ENCODE assay signal across 26 cellular contexts in the genomic region with DNA sequence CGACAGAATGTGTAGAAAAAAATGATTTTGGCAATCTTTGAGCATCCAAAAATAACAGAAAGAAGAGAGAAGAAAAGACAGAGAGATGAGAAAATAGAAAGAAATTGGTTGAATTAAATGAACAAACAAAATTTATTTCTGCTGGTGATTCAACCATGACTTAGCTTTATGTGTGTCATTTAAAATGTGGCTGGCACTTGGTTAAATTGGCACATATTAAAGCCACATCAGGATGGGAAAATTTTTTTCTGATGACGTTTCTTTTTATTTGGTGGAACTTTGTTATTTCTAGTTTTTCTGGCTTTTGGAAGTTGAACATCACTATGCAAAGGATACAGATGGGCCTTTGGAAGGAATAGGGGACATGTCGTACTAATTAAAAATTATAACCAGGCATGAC. TPM values are rescaled to one million over a fixed set of nuclear protein-coding genes. Genes with fewer than 3 reads are reported as not detected.
DNase-seq lines count a peak whose midpoint lies in the region; ATAC-seq and TF ChIP-seq lines count a peak whose summit lies in the region.
"Had no signal": no experiment of that assay in that cellular context is flagged by ENCODE, and none has a peak within 500 bp of the region (broad histone marks: within the 10 kb centered on the region; RNA-seq: fewer than 3 reads in every experiment).

No MANE protein-coding gene starts in this region.

- H2AK5ac ChIP-seq in IMR-90 (ENCODE audit: low read depth, low read length): no peak overlapping the region

- no peak overlapping the region for H3K27ac Mint-ChIP-seq in MCF 10A (ENCODE audit: low read depth, unreplicated experiment)
- H3K27ac Mint-ChIP-seq: activated CD8-positive, alpha-beta T cell treated with anti-CD3 and anti-CD28 coated beads for 36 hours; endodermal cell; mesothelial cell of epicardium; natural killer cell treated with Interleukin-12 subunit alpha and Interleukin-12 subunit beta and Interleukin-15 and Interleukin-18, amount 100 ng/mL, for 72 hours had no signal

- H2BK5ac ChIP-seq in IMR-90 (ENCODE audit: low read depth, low read length, poor library complexity, severe bottlenecking): no peak overlapping the region

- TF ChIP-seq CTCF in IMR-90 (conservative IDR thresholded peaks at IDR 0.05; ENCODE audit: low read depth, low read length) (no peak), thoracic aorta (IDR thresholded peaks at IDR 0.05) (no peak), MCF 10A (IDR thresholded peaks at IDR 0.05; ENCODE audit: unreplicated experiment) (no peak), thyroid gland (IDR thresholded peaks at IDR 0.05) (no peak)

- H4K5ac ChIP-seq in IMR-90 (ENCODE audit: low read depth, low read length): no peak overlapping the region

- H2BK20ac ChIP-seq in IMR-90 (ENCODE audit: low read depth, low read length): no peak overlapping the region

- H3K27me3 ChIP-seq in IMR-90 (ENCODE audit: control insufficient read depth, insufficient read depth, low read length) (no peaks in the 10 kb centered on the region), thoracic aorta (replicated peaks; ENCODE audit: insufficient read depth) (no peaks in the 10 kb centered on the region), thyroid gland (no peaks in the 10 kb centered on the region)
- H3K27me3 ChIP-seq: pancreas, right atrium auricular region had no signal

- POLR2A ChIA-PET in IMR-90 (lab: Charles Lee; ENCODE audit: unreplicated experiment): no interaction called here
- POLR2A ChIA-PET in MCF 10A (lab: Yijun Ruan, JAX): no interaction called here

- no peaks in the 10 kb centered on the region for H3K9me3 ChIP-seq in IMR-90 (ENCODE audit: control insufficient read depth, insufficient read depth, low read length)
- H3K9me3 ChIP-seq in thoracic aorta: no peaks in the 10 kb centered on the region
- H3K9me3 ChIP-seq in thyroid gland: no peaks in the 10 kb centered on the region
- H3K9me3 ChIP-seq: pancreas, right atrium auricular region had no signal

- TF ChIP-seq POLR2A in IMR-90 (IDR thresholded peaks at IDR 0.05; ENCODE audit: low read depth, low read length) (no peak), thyroid gland (IDR thresholded peaks at IDR 0.05) (no peak)

- H2BK120ac ChIP-seq in IMR-90 (ENCODE audit: low read depth, low read length): no peak overlapping the region

- H3K9me1 ChIP-seq in IMR-90 (ENCODE audit: insufficient read depth, low read length): no peaks in the 10 kb centered on the region

- H3K9me3 Mint-ChIP-seq in MCF 10A (ENCODE audit: unreplicated experiment): no peaks in the 10 kb centered on the region
- H3K9me3 Mint-ChIP-seq: natural killer cell treated with Interleukin-12 subunit alpha and Interleukin-12 subunit beta and Interleukin-15 and Interleukin-18, amount 100 ng/mL, for 72 hours had no signal

- no peak for TF ChIP-seq RAD21 in IMR-90 (IDR thresholded peaks at IDR 0.05; ENCODE audit: low read length)

- no peaks in the 10 kb centered on the region for H3K36me3 Mint-ChIP-seq in MCF 10A (ENCODE audit: insufficient read depth, unreplicated experiment)
- H3K36me3 Mint-ChIP-seq: mesothelial cell of epicardium; natural killer cell treated with Interleukin-12 subunit alpha and Interleukin-12 subunit beta and Interleukin-15 and Interleukin-18, amount 100 ng/mL, for 72 hours had no signal

- in situ Hi-C loops in IMR-90 (cut with MboI; ENCODE audit: low sequenced_read_pairs): no loop called here

- H2AFZ ChIP-seq in IMR-90 (replicated peaks; ENCODE audit: low read length, poor library complexity): no peak overlapping the region

- intact Hi-C loops in IMR-90 (cut with micrococcal nuclease) (no loop called here), MCF 10A (cut with micrococcal nuclease) (no loop called here), thyroid gland (cut with DNase I) (no loop called here)

- no peaks in the 10 kb centered on the region for H3K4me1 Mint-ChIP-seq in MCF 10A (ENCODE audit: insufficient read depth, unreplicated experiment)
- H3K4me1 Mint-ChIP-seq: endodermal cell, mesothelial cell of epicardium had no signal

- H4K8ac ChIP-seq in IMR-90 (ENCODE audit: low read depth in 2 of 2, low read length in 2 of 2): no peak overlapping the region

- no CpG with 5 or more reads among the region's 3 CpGs for WGBS in IMR-90 (ENCODE audit: extremely low coverage in 2 of 2, insufficient read length in 1 of 2), 2 experiments
- 75 to 87% methylated on average over 3 of the region's 3 CpGs for WGBS in thyroid gland, 2 donors

- H4K91ac ChIP-seq in IMR-90 (ENCODE audit: insufficient read depth, low read depth, low read length): no peak overlapping the region

- no peak overlapping the region for H3K4me3 ChIP-seq in IMR-90 (ENCODE audit: insufficient read depth, low read depth, low read length)
- peak overlapping the region; percentile 14 for H3K4me3 ChIP-seq in thoracic aorta
- H3K4me3 ChIP-seq in thyroid gland (replicated peaks in 1 of 3): no peak overlapping the region
- H3K4me3 ChIP-seq: coronary artery, pancreas, right atrium auricular region had no signal

- no peaks in the 10 kb centered on the region for H4K20me1 ChIP-seq in IMR-90 (ENCODE audit: insufficient read depth, low read length)

- no peak overlapping the region for H3K4me2 ChIP-seq in IMR-90 (ENCODE audit: low read depth, low read length)
- H3K4me2 ChIP-seq: KMS-11 had no signal

- DNase-seq in EH (ENCODE audit: low read depth): peak; percentile 84
- peak; percentile 29 for DNase-seq in IMR-90
- peak; percentile 44 for DNase-seq in fibroblast of gingiva (ENCODE audit: low read depth)
- DNase-seq in thoracic aorta (ENCODE audit: low spot score): no peak
- no peak for DNase-seq in NCI-H748 treated with DMSO at 0.1 percent for 48 hours (lab: John Stamatoyannopoulos, UW)
- no peak for DNase-seq in MCF 10A (ENCODE audit: unreplicated experiment)
- DNase-seq in thyroid gland: no peak
- DNase-seq: activated CD8-positive, alpha-beta T cell treated with anti-CD3 and anti-CD28 coated beads for 36 hours; AML-193; endodermal cell; GOT3; hippocampal formation; left ventricle myocardium superior; NCI-H1694 treated with DMSO at 0.1 percent for 48 hours; NCI-H2227 treated with DMSO at 0.1 percent for 48 hours; NCI-H774; OCI-M1; pancreas; SHP77 treated with DMSO at 0.1 percent for 48 hours; stimulated activated CD8-positive, alpha-beta memory T cell treated with anti-CD3 and anti-CD28 coated beads, Interleukin-4, amount 100 ng/mL, for 48 hours had no signal

- H3K14ac ChIP-seq in IMR-90 (replicated peaks; ENCODE audit: low read depth, low read length): no peak overlapping the region

- CTCF ChIA-PET in IMR-90 (lab: Yijun Ruan, JAX): no interaction called here
- CTCF ChIA-PET in MCF 10A (lab: Yijun Ruan, JAX): interaction anchor here (1.2 kb wide), 1 partner anchor 18 kb away, joined by 3 read pairs; no protein-coding TSS in a partner anchor

- H3K23ac ChIP-seq in IMR-90 (ENCODE audit: low read depth, low read length): no peak overlapping the region

- no peak for ATAC-seq in IMR-90 (ENCODE audit: low read depth)
- ATAC-seq in thoracic aorta (ENCODE audit: insufficient number of reproducible peaks, low FRiP score, low read depth): peak; percentile 49
- ATAC-seq: activated CD4-positive, CD25-positive, alpha-beta regulatory T cell treated with anti-CD3 and anti-CD28 coated beads, Interleukin-2, amount 50 U/mL, for 24 hours; activated CD8-positive, alpha-beta T cell treated with anti-CD3 and anti-CD28 coated beads for 36 hours; left ventricle myocardium superior; natural killer cell treated with Interleukin-12 subunit alpha and Interleukin-12 subunit beta and Interleukin-15 and Interleukin-18, amount 100 ng/mL, for 72 hours; pancreas had no signal

- H3K27ac ChIP-seq in IMR-90 (ENCODE audit: insufficient read depth, low read length) (no peak overlapping the region), thoracic aorta (peak overlapping the region in 1 of 2 donors; percentile 48), thyroid gland (no peak overlapping the region)
- H3K27ac ChIP-seq: coronary artery, KMS-11, pancreas, right atrium auricular region had no signal

- H3K9ac ChIP-seq in IMR-90 (ENCODE audit: low read depth, low read length): no peak overlapping the region
- H3K9ac ChIP-seq: KMS-11 had no signal

- no peak overlapping the region for H3K56ac ChIP-seq in IMR-90 (ENCODE audit: extremely low read depth, insufficient read depth, low read length)

- no peaks in the 10 kb centered on the region for H3K4me1 ChIP-seq in IMR-90 (ENCODE audit: control insufficient read depth, insufficient read depth, low read length)
- peaks cover 3 to 15% of the 10 kb centered on the region in 2 donors for H3K4me1 ChIP-seq in thoracic aorta (ENCODE audit: control insufficient read depth in 1 of 2, low read depth in 2 of 2)
- H3K4me1 ChIP-seq in thyroid gland: no peaks in the 10 kb centered on the region
- H3K4me1 ChIP-seq: pancreas, right atrium auricular region had no signal

- H3K4ac ChIP-seq in IMR-90 (ENCODE audit: low read depth, low read length): no peak overlapping the region

- H2AK9ac ChIP-seq in IMR-90 (replicated peaks; ENCODE audit: low read depth, low read length, poor library complexity): no peak overlapping the region

- H3K4me3 Mint-ChIP-seq in MCF 10A (ENCODE audit: unreplicated experiment): no peak overlapping the region
- H3K4me3 Mint-ChIP-seq: activated CD8-positive, alpha-beta T cell treated with anti-CD3 and anti-CD28 coated beads for 36 hours; endodermal cell; mesothelial cell of epicardium; natural killer cell treated with Interleukin-12 subunit alpha and Interleukin-12 subunit beta and Interleukin-15 and Interleukin-18, amount 100 ng/mL, for 72 hours had no signal

- H3K36me3 ChIP-seq in IMR-90 (ENCODE audit: control insufficient read depth, insufficient read depth, low read length) (no peaks in the 10 kb centered on the region), thoracic aorta (no peaks in the 10 kb centered on the region), thyroid gland (no peaks in the 10 kb centered on the region)
- H3K36me3 ChIP-seq: pancreas, right atrium auricular region had no signal

- H3K79me1 ChIP-seq in IMR-90 (ENCODE audit: low read depth in 1 of 2, low read length in 2 of 2): no peaks in the 10 kb centered on the region

- no peak overlapping the region for H2BK15ac ChIP-seq in IMR-90 (ENCODE audit: low read depth, low read length)

- BruUV-seq in IMR-90 (replicated peaks; lab: Mats Ljungman, UMichigan): no TSS peak
- no TSS peak for BruUV-seq in MCF 10A (replicated peaks; lab: Mats Ljungman, UMichigan)

- dilution Hi-C loops in IMR-90 (cut with HindIII; ENCODE audit: low sequenced_read_pairs, unreplicated experiment): no loop called here

- H3K18ac ChIP-seq in IMR-90 (ENCODE audit: low read depth, low read length): no peak overlapping the region

- H3K27me3 Mint-ChIP-seq in MCF 10A (ENCODE audit: insufficient read depth, unreplicated experiment): no peaks in the 10 kb centered on the region
- H3K27me3 Mint-ChIP-seq: activated CD8-positive, alpha-beta T cell treated with anti-CD3 and anti-CD28 coated beads for 36 hours had no signal

TF ChIP-seq in IMR-90, 13 proteins besides CTCF, POLR2A, EP300 and RAD21 (continues in another document):
- no peak for TF ChIP-seq SMC3 (IDR thresholded peaks at IDR 0.05; ENCODE audit: low read depth, low read length)

RNA-seq across cellular contexts. Expression of a gene that starts 35.7 kb away (rescaled TPM):
- total RNA-seq in IMR-90 (2012; rRNA removed) (178 and 234 TPM in 2 replicates), thoracic aorta (10 to 100 TPM; 15.3 to 18.0 TPM), MCF 10A (2022) (2.5 and 7.0 TPM in 2 replicates), thyroid gland (10 to 100 TPM in 2 of 4 donors, 1 to 10 TPM in 2; 4.4 to 20.6 (median 11.1) TPM)
- polyA plus RNA-seq in IMR-90 (2012; rRNA removed): 246 and 277 TPM in 2 replicates
- polyA plus RNA-seq in IMR-90 (2012; cell fraction: cytosol; rRNA removed): 42.7 and 48.6 TPM in 2 replicates
- 62.1 and 406 TPM in 2 replicates for polyA plus RNA-seq in IMR-90 (2012; cell fraction: nucleus; rRNA removed; ENCODE audit: low replicate concordance)

Comparison
In these comparisons a context has a peak if more than half of its experiments do, and no peak if none do; other contexts are left out.
1. DNase-seq: peak in EH (single experiment), IMR-90 (single experiment) and fibroblast of gingiva (single experiment); none in thoracic aorta (single experiment), NCI-H748 treated with DMSO at 0.1 percent for 48 hours (single experiment), MCF 10A (single experiment) and thyroid gland (0 of 2).